Comparison of ENCODE assay signal across 11 cellular contexts in genomic region chr2:128442053-128442751, GRCh38.
DNase-seq lines count a peak whose midpoint lies in the region; ATAC-seq and TF ChIP-seq lines count a peak whose summit lies in the region.
"Had no signal": no experiment of that assay in that cellular context is flagged by ENCODE, and none has a peak within 500 bp of the region (broad histone marks: within the 10 kb centered on the region; RNA-seq: fewer than 3 reads in every experiment).

No MANE protein-coding gene starts in this region.

- H3K18ac ChIP-seq in IMR-90 (ENCODE audit: low read depth, low read length) = no peak overlapping the region

- peaks cover 2% of the 10 kb centered on the region for H3K27me3 Mint-ChIP-seq in brain

- H2BK5ac ChIP-seq in IMR-90 (ENCODE audit: low read depth, low read length, poor library complexity, severe bottlenecking) = no peak overlapping the region

- H3K4me1 Mint-ChIP-seq in brain = peaks cover 75% of the 10 kb centered on the region

- peak overlapping the region; percentile 45; the same call in 1 of the 2 replicates for H2BK20ac ChIP-seq in IMR-90 (ENCODE audit: low read depth, low read length)

- POLR2A ChIA-PET in IMR-90 (lab: Charles Lee; ENCODE audit: unreplicated experiment) = no interaction called here

- DNase-seq in IMR-90 = peak; percentile 16
- peak; percentile 77 for DNase-seq in lower lobe of right lung
- DNase-seq in stimulated activated CD4-positive, alpha-beta T cell treated with anti-CD3 and anti-CD28 coated beads, Interleukin-12 subunit alpha, Interleukin-12 subunit beta, amount 100 ng/mL, for 4 hours = no peak
- DNase-seq in NCI-H146 treated with DMSO at 0.1 percent for 48 hours (lab: John Stamatoyannopoulos, UW; ENCODE audit: unreplicated experiment) = no peak
- no peak for DNase-seq in T-helper 2 cell
- DNase-seq: NCI-H1092 had no signal

- peak overlapping the region in 1 of 5 experiments; percentile 14 for H3K4me3 Mint-ChIP-seq in brain

- intact Hi-C loops in IMR-90 (cut with micrococcal nuclease) (no loop called here), lower lobe of right lung (cut with DNase I) (no loop called here)

- H3K27ac ChIP-seq in BLaER1 = peak overlapping the region; percentile 98
- H3K27ac ChIP-seq in IMR-90 (ENCODE audit: insufficient read depth, low read length) = no peak overlapping the region
- peak overlapping the region; percentile 66 for H3K27ac ChIP-seq in lower lobe of right lung
- H3K27ac ChIP-seq in gastroesophageal sphincter = no peak overlapping the region
- H3K27ac ChIP-seq: cardiac muscle cell, neutrophil had no signal

- peak overlapping the region; percentile 64 for H3K4ac ChIP-seq in IMR-90 (ENCODE audit: low read depth, low read length)

- H3K4me2 ChIP-seq in BLaER1 (peak overlapping the region; percentile 98), IMR-90 (ENCODE audit: low read depth, low read length) (no peak overlapping the region)

- H3K56ac ChIP-seq in IMR-90 (ENCODE audit: extremely low read depth, insufficient read depth, low read length) = no peak overlapping the region

- H3K14ac ChIP-seq in IMR-90 (replicated peaks; ENCODE audit: low read depth, low read length) = peak overlapping the region; percentile 63

- no peak overlapping the region for H2BK15ac ChIP-seq in IMR-90 (ENCODE audit: low read depth, low read length)

- ATAC-seq in IMR-90 (ENCODE audit: low read depth) (peak; percentile 58), lower lobe of right lung (peak in 1 of 2 donors; percentile 35), gastroesophageal sphincter (no peak)

- H4K20me1 ChIP-seq in BLaER1 (peaks cover 23% of the 10 kb centered on the region), IMR-90 (ENCODE audit: insufficient read depth, low read length) (no peaks in the 10 kb centered on the region)

- no peak overlapping the region for H3K23ac ChIP-seq in IMR-90 (ENCODE audit: low read depth, low read length)

- H2AK5ac ChIP-seq in IMR-90 (ENCODE audit: low read depth, low read length) = peak overlapping the region; percentile 81; the same call in 1 of the 2 replicates

- TF ChIP-seq POLR2A in IMR-90 (IDR thresholded peaks at IDR 0.05; ENCODE audit: low read depth, low read length) (no peak), gastroesophageal sphincter (IDR thresholded peaks at IDR 0.05) (no peak)

- H3K79me1 ChIP-seq in IMR-90 (ENCODE audit: low read depth in 1 of 2, low read length in 2 of 2) = no peaks in the 10 kb centered on the region

- no peaks in the 10 kb centered on the region; the same call in 1 of the 2 replicates for H3K9me1 ChIP-seq in IMR-90 (ENCODE audit: insufficient read depth, low read length)

- H3K36me3 Mint-ChIP-seq in brain = no peaks in the 10 kb centered on the region

- H4K8ac ChIP-seq in IMR-90 (ENCODE audit: low read depth in 2 of 2, low read length in 2 of 2) = peak overlapping the region in 1 of 2 experiments; percentile 78; a peak in 2 of 4 replicates

- dilution Hi-C loops in IMR-90 (cut with HindIII; ENCODE audit: low sequenced_read_pairs, unreplicated experiment) = no loop called here

- H4K91ac ChIP-seq in IMR-90 (ENCODE audit: insufficient read depth, low read depth, low read length) = peak overlapping the region; percentile 54; the same call in 1 of the 2 replicates

- WGBS in IMR-90 (ENCODE audit: extremely low coverage in 2 of 2, insufficient read length in 1 of 2), 2 experiments = no CpG with 5 or more reads among the region's 8 CpGs
- WGBS in gastroesophageal sphincter (ENCODE audit: low coverage in 1 of 2), 2 donors = 52 to 61% methylated on average over 5 to 6 of the region's 8 CpGs

- TF ChIP-seq CTCF in IMR-90 (conservative IDR thresholded peaks at IDR 0.05; ENCODE audit: low read depth, low read length) = no peak
- no peak for TF ChIP-seq CTCF in brain (conservative IDR thresholded peaks at IDR 0.05)
- TF ChIP-seq CTCF in lower lobe of right lung (IDR thresholded peaks at IDR 0.05) = no peak
- no peak for TF ChIP-seq CTCF in gastroesophageal sphincter (IDR thresholded peaks at IDR 0.05)

- CTCF ChIA-PET in IMR-90 (lab: Yijun Ruan, JAX) = no interaction called here

- no TSS peak for BruUV-seq in IMR-90 (replicated peaks; lab: Mats Ljungman, UMichigan)

- H4K5ac ChIP-seq in IMR-90 (ENCODE audit: low read depth, low read length) = peak overlapping the region; percentile 52; the same call in 1 of the 2 replicates

- peak overlapping the region; percentile 64 for H2BK120ac ChIP-seq in IMR-90 (ENCODE audit: low read depth, low read length)

- no peaks in the 10 kb centered on the region for H3K27me3 ChIP-seq in BLaER1
- H3K27me3 ChIP-seq in IMR-90 (ENCODE audit: control insufficient read depth, insufficient read depth, low read length) = peaks cover 2% of the 10 kb centered on the region; the same call in 1 of the 2 replicates
- H3K27me3 ChIP-seq in lower lobe of right lung (ENCODE audit: low read depth) = no peaks in the 10 kb centered on the region
- H3K27me3 ChIP-seq in gastroesophageal sphincter = peaks cover 8% of the 10 kb centered on the region
- H3K27me3 ChIP-seq: cardiac muscle cell, neutrophil had no signal

- H3K4me3 ChIP-seq in BLaER1 = peak overlapping the region; percentile 74
- H3K4me3 ChIP-seq in IMR-90 (ENCODE audit: insufficient read depth, low read depth, low read length) = no peak overlapping the region
- H3K4me3 ChIP-seq in lower lobe of right lung = no peak overlapping the region
- H3K4me3 ChIP-seq in gastroesophageal sphincter = no peak overlapping the region
- H3K4me3 ChIP-seq: cardiac muscle cell had no signal

- peak overlapping the region; percentile 66 for H2AFZ ChIP-seq in IMR-90 (replicated peaks; ENCODE audit: low read length, poor library complexity)

- H3K27ac Mint-ChIP-seq in brain = peak overlapping the region; percentile 14 to 92 (median 48)

- peaks cover 12% of the 10 kb centered on the region; the same call in 1 of the 2 replicates for H3K36me3 ChIP-seq in BLaER1
- no peaks in the 10 kb centered on the region for H3K36me3 ChIP-seq in IMR-90 (ENCODE audit: control insufficient read depth, insufficient read depth, low read length)
- H3K36me3 ChIP-seq in lower lobe of right lung = no peaks in the 10 kb centered on the region
- H3K36me3 ChIP-seq in gastroesophageal sphincter = no peaks in the 10 kb centered on the region
- H3K36me3 ChIP-seq: cardiac muscle cell, neutrophil had no signal

- no peak for TF ChIP-seq EP300 in gastroesophageal sphincter (IDR thresholded peaks at IDR 0.05)

- no peaks in the 10 kb centered on the region for H3K9me3 ChIP-seq in BLaER1
- H3K9me3 ChIP-seq in IMR-90 (ENCODE audit: control insufficient read depth, insufficient read depth, low read length) = no peaks in the 10 kb centered on the region
- H3K9me3 ChIP-seq in lower lobe of right lung = no peaks in the 10 kb centered on the region
- no peaks in the 10 kb centered on the region for H3K9me3 ChIP-seq in gastroesophageal sphincter
- H3K9me3 ChIP-seq: neutrophil had no signal

- H3K4me1 ChIP-seq in BLaER1 (peaks cover 100% of the 10 kb centered on the region), IMR-90 (ENCODE audit: control insufficient read depth, insufficient read depth, low read length) (peaks cover 10% of the 10 kb centered on the region; the same call in 1 of the 2 replicates), lower lobe of right lung (peaks cover 31% of the 10 kb centered on the region), gastroesophageal sphincter (no peaks in the 10 kb centered on the region)

- peaks cover 0 to 4% (median 0%) of the 10 kb centered on the region in 5 experiments for H3K9me3 Mint-ChIP-seq in brain

- no peak for TF ChIP-seq RAD21 in IMR-90 (IDR thresholded peaks at IDR 0.05; ENCODE audit: low read length)

- H3K9ac ChIP-seq in BLaER1 = peak overlapping the region; percentile 92
- no peak overlapping the region for H3K9ac ChIP-seq in IMR-90 (ENCODE audit: low read depth, low read length)

- in situ Hi-C loops in IMR-90 (cut with MboI; ENCODE audit: low sequenced_read_pairs) = no loop called here

- peak overlapping the region; percentile 40 for H2AK9ac ChIP-seq in IMR-90 (replicated peaks; ENCODE audit: low read depth, low read length, poor library complexity)

TF ChIP-seq in IMR-90, 13 proteins besides CTCF, POLR2A, EP300 and RAD21:
- TF ChIP-seq SMC3 (IDR thresholded peaks at IDR 0.05; ENCODE audit: low read depth, low read length) = no peak
- TF ChIP-seq USF2 (IDR thresholded peaks at IDR 0.05; ENCODE audit: low read depth, low read length) = no peak
- TF ChIP-seq RFX5 (IDR thresholded peaks at IDR 0.05; ENCODE audit: low read depth, low read length) = no peak
- no peak for TF ChIP-seq FOS (IDR thresholded peaks at IDR 0.05; ENCODE audit: low read depth, low read length)
- TF ChIP-seq MXI1 (IDR thresholded peaks at IDR 0.05; ENCODE audit: borderline replicate concordance, low read depth, low read length) = no peak
- no peak for TF ChIP-seq CEBPB (IDR thresholded peaks at IDR 0.05; ENCODE audit: low read depth, low read length)
- TF ChIP-seq RCOR1 (IDR thresholded peaks at IDR 0.05; ENCODE audit: insufficient replicate concordance, low read length) = no peak
- TF ChIP-seq MAZ (IDR thresholded peaks at IDR 0.05; ENCODE audit: borderline replicate concordance, low read depth, low read length) = no peak
- no peak for TF ChIP-seq MAFK (IDR thresholded peaks at IDR 0.05; ENCODE audit: low read depth, low read length)
- no peak for TF ChIP-seq ELK1 (IDR thresholded peaks at IDR 0.05; ENCODE audit: borderline replicate concordance, low read depth, low read length)
- no peak for TF ChIP-seq CHD1 (IDR thresholded peaks at IDR 0.05; ENCODE audit: low read depth, low read length)
- TF ChIP-seq BHLHE40 (IDR thresholded peaks at IDR 0.05; ENCODE audit: low read depth, low read length) = no peak
- no peak for TF ChIP-seq NFE2L2 (IDR thresholded peaks at IDR 0.05; ENCODE audit: low read depth, low read length)

Comparison
In these comparisons a context has a peak if more than half of its experiments do, and no peak if none do; other contexts are left out.
1. H3K27ac ChIP-seq: peak in BLaER1 (single experiment) and lower lobe of right lung (single experiment); none in IMR-90 (single experiment) and gastroesophageal sphincter (0 of 4).
2. DNase-seq: peak in IMR-90 (single experiment) and lower lobe of right lung (single experiment); none in stimulated activated CD4-positive, alpha-beta T cell treated with anti-CD3 and anti-CD28 coated beads, Interleukin-12 subunit alpha, Interleukin-12 subunit beta, amount 100 ng/mL, for 4 hours (single experiment), NCI-H146 treated with DMSO at 0.1 percent for 48 hours (single experiment) and T-helper 2 cell (0 of 5).